ENCODE assay signal across 9 cellular contexts in genomic region chr17:12395733-12396354, GRCh38.
A peak's percentile ranks its signal among the peaks of the same experiment; 100 is the strongest.
DNase-seq lines count a peak whose midpoint lies in the region; ATAC-seq and TF ChIP-seq lines count a peak whose summit lies in the region.
"Had no signal": no experiment of that assay in that cellular context is flagged by ENCODE, and none has a peak within 500 bp of the region (broad histone marks: within the 10 kb centered on the region; RNA-seq: fewer than 3 reads in every experiment).

No MANE protein-coding gene starts in this region.

- DNase-seq in HCT116 (ENCODE audit: low read depth, low spot score) = peak; percentile 22
- DNase-seq in WERI-Rb-1 = peak; percentile 53
- DNase-seq in stimulated activated naive CD8-positive, alpha-beta T cell treated with anti-CD3 and anti-CD28 coated beads, Interleukin-15, amount 100 ng/mL, for 72 hours = no peak
- no peak for DNase-seq in NK-92 (lab: John Stamatoyannopoulos, UW; ENCODE audit: unreplicated experiment)
- DNase-seq: esophagus squamous epithelium had no signal

- H3K27me3 ChIP-seq in DOHH2 (ENCODE audit: control insufficient read depth, low read length) (no peaks in the 10 kb centered on the region), HCT116 (ENCODE audit: insufficient read depth, low read length) (peaks cover 6% of the 10 kb centered on the region; the same call in 1 of the 2 replicates), WERI-Rb-1 (ENCODE audit: insufficient read depth, low read depth, severe bottlenecking) (no peaks in the 10 kb centered on the region), liver (ENCODE audit: control insufficient read depth in 4 of 4, insufficient read depth in 4 of 4, low read length in 3 of 4) (no peaks in the 10 kb centered on the region)
- H3K27me3 ChIP-seq: esophagus squamous epithelium had no signal

- H3K36me3 ChIP-seq in DOHH2 (ENCODE audit: control insufficient read depth, low read length) (no peaks in the 10 kb centered on the region), HCT116 (ENCODE audit: control insufficient read depth in 1 of 2, insufficient read depth in 2 of 2, low read length in 2 of 2) (no peaks in the 10 kb centered on the region), WERI-Rb-1 (no peaks in the 10 kb centered on the region), liver (ENCODE audit: control insufficient read depth in 4 of 4, insufficient read depth in 3 of 4, low read depth in 1 of 4, low read length in 3 of 4) (no peaks in the 10 kb centered on the region)
- H3K36me3 ChIP-seq: esophagus squamous epithelium had no signal

- POLR2A ChIA-PET in HCT116 (lab: Charles Lee) = no interaction called here

- no peak for TF ChIP-seq POLR2A in HCT116 (IDR thresholded peaks at IDR 0.05; ENCODE audit: borderline replicate concordance, extremely low read depth, insufficient read depth, insufficient read length)

- H3K9me3 ChIP-seq in DOHH2 (ENCODE audit: control insufficient read depth, insufficient read depth, low read length) (no peaks in the 10 kb centered on the region), HCT116 (ENCODE audit: control insufficient read depth in 1 of 2, insufficient read depth in 1 of 2, low read depth in 1 of 2, low read length in 2 of 2) (no peaks in the 10 kb centered on the region), WERI-Rb-1 (ENCODE audit: severe bottlenecking) (no peaks in the 10 kb centered on the region), liver (ENCODE audit: control insufficient read depth in 4 of 4, low read length in 3 of 4) (no peaks in the 10 kb centered on the region)
- H3K9me3 ChIP-seq: esophagus squamous epithelium had no signal

- TF ChIP-seq RAD21 in HCT116 (IDR thresholded peaks at IDR 0.05; ENCODE audit: low read depth) = peak; percentile 38; the same call in 1 of the 2 replicates
- no peak for TF ChIP-seq RAD21 in liver (IDR thresholded peaks at IDR 0.05)

- H3K4me3 ChIP-seq in DOHH2 (ENCODE audit: low read length) = no peak overlapping the region
- H3K4me3 ChIP-seq in HCT116 (replicated peaks in 1 of 2; ENCODE audit: low read depth in 1 of 2, low read length in 2 of 2) = no peak overlapping the region
- H3K4me3 ChIP-seq in WERI-Rb-1 (ENCODE audit: low read depth, low read length) = no peak overlapping the region
- no peak overlapping the region for H3K4me3 ChIP-seq in liver (ENCODE audit: low read depth in 1 of 3, low read length in 3 of 3)
- H3K4me3 ChIP-seq: esophagus squamous epithelium had no signal

- CTCF ChIA-PET in HCT116 (lab: Charles Lee) = interaction anchor here (1.2 to 1.6 kb wide), 3 partner anchors 15 to 346 kb away, joined by 4 read pairs; no protein-coding TSS in a partner anchor

- H4K20me1 ChIP-seq in DOHH2 (ENCODE audit: control insufficient read depth, insufficient read depth, low read depth, low read length) (no peaks in the 10 kb centered on the region), HCT116 (ENCODE audit: insufficient read depth) (no peaks in the 10 kb centered on the region)

- no peak overlapping the region for H2AFZ ChIP-seq in HCT116 (ENCODE audit: low read depth, low read length, poor library complexity, severe bottlenecking)

- no TSS peak for BruUV-seq in HCT116 (replicated peaks; lab: Mats Ljungman, UMichigan)

- no peak overlapping the region for H3K4me3 Mint-ChIP-seq in stimulated activated naive CD8-positive, alpha-beta T cell treated with anti-CD3 and anti-CD28 coated beads, Interleukin-15, amount 100 ng/mL, for 72 hours

- no peak overlapping the region for H3K27ac Mint-ChIP-seq in stimulated activated naive CD8-positive, alpha-beta T cell treated with anti-CD3 and anti-CD28 coated beads, Interleukin-15, amount 100 ng/mL, for 72 hours

- H3K4me2 ChIP-seq in DOHH2 (ENCODE audit: low read length) (no peak overlapping the region), HCT116 (ENCODE audit: low read length) (no peak overlapping the region)

- intact Hi-C loops in HCT116 (cut with micrococcal nuclease) = no loop called here

- no peaks in the 10 kb centered on the region for H3K9me2 ChIP-seq in DOHH2 (replicated peaks; ENCODE audit: control insufficient read depth, low read length)
- H3K9me2 ChIP-seq in HCT116 (ENCODE audit: insufficient read depth) = no peaks in the 10 kb centered on the region

- H3K4me1 Mint-ChIP-seq in stimulated activated naive CD8-positive, alpha-beta T cell treated with anti-CD3 and anti-CD28 coated beads, Interleukin-15, amount 100 ng/mL, for 72 hours = no peaks in the 10 kb centered on the region

- H3K4me1 ChIP-seq in DOHH2 (ENCODE audit: control insufficient read depth, low read length) (no peaks in the 10 kb centered on the region), HCT116 (ENCODE audit: control insufficient read depth in 1 of 2, insufficient read depth in 2 of 2, low read length in 2 of 2) (no peaks in the 10 kb centered on the region), liver (ENCODE audit: control insufficient read depth in 4 of 4, insufficient read depth in 4 of 4, low read length in 3 of 4) (no peaks in the 10 kb centered on the region)
- H3K4me1 ChIP-seq: esophagus squamous epithelium had no signal

- RAD21 ChIA-PET in HCT116 (lab: Charles Lee; ENCODE audit: low non-redundant PET in 1 of 2, low total read pairs in 2 of 2, uncharacterized antibody in 2 of 2, unreplicated experiment in 2 of 2) = no interaction called here

- H3K9ac ChIP-seq in HCT116 (ENCODE audit: low read length) (no peak overlapping the region), liver (ENCODE audit: low read depth in 1 of 2, low read length in 2 of 2) (no peak overlapping the region)

- H3K9me3 Mint-ChIP-seq in stimulated activated naive CD8-positive, alpha-beta T cell treated with anti-CD3 and anti-CD28 coated beads, Interleukin-15, amount 100 ng/mL, for 72 hours = peaks cover 12 to 14% of the 10 kb centered on the region in 2 donors

- 43% methylated on average over 5 of the region's 5 CpGs for WGBS in liver

- no peaks in the 10 kb centered on the region for H3K27me3 Mint-ChIP-seq in stimulated activated naive CD8-positive, alpha-beta T cell treated with anti-CD3 and anti-CD28 coated beads, Interleukin-15, amount 100 ng/mL, for 72 hours

- H3F3A ChIP-seq in DOHH2 (ENCODE audit: control insufficient read depth, insufficient read depth) = no peaks in the 10 kb centered on the region

- H3K27ac ChIP-seq in DOHH2 (ENCODE audit: low read depth, low read length) (no peak overlapping the region), HCT116 (ENCODE audit: low read depth, low read length) (no peak overlapping the region), WERI-Rb-1 (no peak overlapping the region), liver (ENCODE audit: low read depth in 1 of 2, low read length in 2 of 2) (no peak overlapping the region)
- H3K27ac ChIP-seq: esophagus squamous epithelium had no signal

- TF ChIP-seq CTCF in DOHH2 (IDR thresholded peaks at IDR 0.05; ENCODE audit: low read depth, low read length, poor library complexity, severe bottlenecking) = peak; percentile 74
- TF ChIP-seq CTCF in HCT116 (IDR thresholded peaks at IDR 0.05 in 2 of 3, conservative IDR thresholded peaks at IDR 0.05 in 1 of 3; ENCODE audit: borderline replicate concordance in 1 of 3, insufficient read depth in 1 of 3, low read depth in 2 of 3, low read length in 2 of 3) = peak; percentile 17 to 92 (median 86); a peak in 4 of 6 replicates
- TF ChIP-seq CTCF in WERI-Rb-1 (IDR thresholded peaks at IDR 0.05; ENCODE audit: low read depth, low read length) = peak; percentile 77
- peak; percentile 36 for TF ChIP-seq CTCF in liver (IDR thresholded peaks at IDR 0.05; ENCODE audit: low read depth, low read length, missing input control)

- H3K79me2 ChIP-seq in DOHH2 (ENCODE audit: control insufficient read depth, low read length) (no peaks in the 10 kb centered on the region), HCT116 (ENCODE audit: insufficient read depth, low read length) (no peaks in the 10 kb centered on the region)

- peak; percentile 76 for ATAC-seq in HCT116
- no peak for ATAC-seq in stimulated activated naive CD8-positive, alpha-beta T cell treated with anti-CD3 and anti-CD28 coated beads, Interleukin-15, amount 100 ng/mL, for 72 hours
- no peak for ATAC-seq in HG03196 (IDR thresholded peaks at IDR 0.05; ENCODE audit: unreplicated experiment)
- no peak for ATAC-seq in HG02938 (IDR thresholded peaks at IDR 0.05; ENCODE audit: unreplicated experiment)

TF ChIP-seq in HCT116, 20 proteins besides CTCF, POLR2A, EP300 and RAD21 (continues in another document):
- TF ChIP-seq CBX3 (IDR thresholded peaks at IDR 0.05; ENCODE audit: low read depth) = no peak

TF ChIP-seq in liver, 16 proteins besides CTCF, POLR2A, EP300 and RAD21 (continues in another document):
- TF ChIP-seq SP1 (IDR thresholded peaks at IDR 0.05) (no peak), RXRA (IDR thresholded peaks at IDR 0.05) (no peak), FOXA2 (IDR thresholded peaks at IDR 0.05) (no peak), TAF1 (conservative IDR thresholded peaks at IDR 0.05) (no peak), REST (IDR thresholded peaks at IDR 0.05) (no peak), MAX (IDR thresholded peaks at IDR 0.05) (no peak)

Comparison
In these comparisons a context has a peak if more than half of its experiments do, and no peak if none do; other contexts are left out.
1. CTCF ChIP-seq: peak in every context shown above with its lines; median percentile 86 in HCT116; 77 in WERI-Rb-1; 74 in DOHH2; 36 in liver.
2. DNase-seq: peak in HCT116 (single experiment) and WERI-Rb-1 (single experiment); none in stimulated activated naive CD8-positive, alpha-beta T cell treated with anti-CD3 and anti-CD28 coated beads, Interleukin-15, amount 100 ng/mL, for 72 hours (0 of 2) and NK-92 (single experiment).